13 cellular contexts compared by ENCODE assay signal in genomic region chr19:38135150-38135998, GRCh38.
A peak's percentile ranks its signal among the peaks of the same experiment; 100 is the strongest.
DNase-seq lines count a peak whose midpoint lies in the region; ATAC-seq, FAIRE-seq and TF ChIP-seq lines count a peak whose summit lies in the region.
"Had no signal": no experiment of that assay in that cellular context is flagged by ENCODE, and none has a peak within 500 bp of the region (broad histone marks: within the 10 kb centered on the region; RNA-seq: fewer than 3 reads in every experiment).

No MANE protein-coding gene starts in this region.

- no peaks in the 10 kb centered on the region for H3K9me1 ChIP-seq in K562 (ENCODE audit: control insufficient read depth, insufficient read depth, low read length)

- POLR2A ChIA-PET in K562 (lab: Yijun Ruan, JAX) (interaction anchor here (0.7 to 1.2 kb wide), 4 partner anchors 15 to 276 kb away, joined by 3 to 8 read pairs (median 4); no protein-coding TSS in a partner anchor), GM10248 (lab: Yijun Ruan, JAX) (no interaction called here)

- H3K4me2 ChIP-seq in K562 (ENCODE audit: insufficient read depth, low read length) = peak overlapping the region; percentile 24; the same call in 1 of the 2 replicates

- no TSS peak for BruUV-seq in K562 (replicated peaks; lab: Mats Ljungman, UMichigan)

- no peak for TF ChIP-seq POLR2A in K562 (conservative IDR thresholded peaks at IDR 0.05)
- TF ChIP-seq POLR2A in Peyer's patch (IDR thresholded peaks at IDR 0.05) = no peak

- no peak overlapping the region for H3K4me3 ChIP-seq in K562
- peak overlapping the region in 1 of 3 donors; percentile 35 for H3K4me3 ChIP-seq in skeletal muscle tissue (ENCODE audit: low read length in 3 of 3)
- no peak overlapping the region for H3K4me3 ChIP-seq in Peyer's patch
- H3K4me3 ChIP-seq: sigmoid colon had no signal

- H3K27ac ChIP-seq in K562 (ENCODE audit: extremely low read depth, low read depth, low read length) = no peak overlapping the region
- peak overlapping the region; percentile 49 for H3K27ac ChIP-seq in skeletal muscle tissue (ENCODE audit: low read depth, low read length)
- no peak overlapping the region for H3K27ac ChIP-seq in Peyer's patch
- H3K27ac ChIP-seq: sigmoid colon had no signal

- peak overlapping the region in 1 of 2 experiments; percentile 3; a peak in 2 of 4 replicates for H3K9ac ChIP-seq in K562 (ENCODE audit: insufficient read depth in 1 of 2, low read depth in 2 of 2, low read length in 2 of 2)
- peak overlapping the region; percentile 4 to 74 (median 40) for H3K9ac ChIP-seq in skeletal muscle tissue (ENCODE audit: low read depth in 1 of 3, low read length in 3 of 3)

- TF ChIP-seq CTCF in K562 (IDR thresholded peaks at IDR 0.05 in 2 of 3, conservative IDR thresholded peaks at IDR 0.05 in 1 of 3; ENCODE audit: insufficient read depth in 2 of 3, low read depth in 1 of 3, low read length in 3 of 3) (no peak), GM10248 (IDR thresholded peaks at IDR 0.05; ENCODE audit: control extremely low read depth, extremely low read depth, low read depth, missing control alignments) (no peak), Peyer's patch (IDR thresholded peaks at IDR 0.05) (no peak)

- H3K36me3 ChIP-seq in K562 (ENCODE audit: control insufficient read depth, insufficient read depth, low read length) = no peaks in the 10 kb centered on the region
- peaks cover 0 to 4% (median 2%) of the 10 kb centered on the region in 3 donors for H3K36me3 ChIP-seq in skeletal muscle tissue (ENCODE audit: control insufficient read depth in 3 of 3, insufficient read depth in 3 of 3, low read length in 3 of 3)
- H3K36me3 ChIP-seq in Peyer's patch = peaks cover 0 to 48% (median 0%) of the 10 kb centered on the region in 3 donors

- CTCF ChIA-PET in K562 (lab: Yijun Ruan, JAX; ENCODE audit: low intra/inter-chr PET ratio) (no interaction called here), GM10248 (lab: Yijun Ruan, JAX) (interaction anchor here (0.8 to 3.4 kb wide), 9 partner anchors 8 to 238 kb away, joined by 3 to 10 read pairs (median 4); no protein-coding TSS in a partner anchor)

- H3K9me3 ChIP-seq in K562 (replicated peaks; ENCODE audit: control insufficient read depth, insufficient read depth, low read depth, low read length) (no peaks in the 10 kb centered on the region), skeletal muscle tissue (ENCODE audit: control insufficient read depth in 3 of 3, low read length in 3 of 3) (no peaks in the 10 kb centered on the region), Peyer's patch (no peaks in the 10 kb centered on the region)
- H3K9me3 ChIP-seq: sigmoid colon had no signal

- peak; percentile 11 for FAIRE-seq in K562 (lab: Jason Lieb, UNC)
- FAIRE-seq: A204.1 had no signal

- WGBS in K562 (ENCODE audit: insufficient coverage, low coverage, missing lambda C conversion rate) = 30% methylated on average over 21 of the region's 21 CpGs

- H3K4me1 ChIP-seq in K562 (replicated peaks in 1 of 2; ENCODE audit: control insufficient read depth in 2 of 2, insufficient read depth in 2 of 2, low read length in 2 of 2) (peaks cover 15 to 23% of the 10 kb centered on the region in 2 experiments; a peak in 4 of 5 replicates), skeletal muscle tissue (ENCODE audit: control insufficient read depth in 3 of 3, insufficient read depth in 3 of 3, low read length in 3 of 3) (peaks cover 13 to 14% (median 13%) of the 10 kb centered on the region in 3 donors), Peyer's patch (no peaks in the 10 kb centered on the region)
- H3K4me1 ChIP-seq: sigmoid colon had no signal

- ATAC-seq in K562 (peak; percentile 8; the same call in 2 of the 3 replicates), GM21526 (IDR thresholded peaks at IDR 0.05; ENCODE audit: low FRiP score, unreplicated experiment) (no peak)
- ATAC-seq: T-cell had no signal

- no peak for TF ChIP-seq RAD21 in K562 (CRISPR knock-in tag; conservative IDR thresholded peaks at IDR 0.05 in 1 of 2, IDR thresholded peaks at IDR 0.05 in 1 of 2)

- no peak for TF ChIP-seq EP300 in K562 (IDR thresholded peaks at IDR 0.05; ENCODE audit: low read length)

- H3K27me3 ChIP-seq in K562 (ENCODE audit: control insufficient read depth in 2 of 2, insufficient read depth in 2 of 2, low read length in 2 of 2) (no peaks in the 10 kb centered on the region), skeletal muscle tissue (ENCODE audit: control insufficient read depth in 3 of 3, insufficient read depth in 3 of 3, low read length in 3 of 3) (no peaks in the 10 kb centered on the region), Peyer's patch (no peaks in the 10 kb centered on the region)
- H3K27me3 ChIP-seq: sigmoid colon had no signal

- DNase-seq in NCI-H2171 treated with DMSO at 0.1 percent for 48 hours (lab: John Stamatoyannopoulos, UW) (peak; percentile 9), NCI-H2171 (lab: John Stamatoyannopoulos, UW) (no peak), K562 (ENCODE audit: extremely low read depth in 1 of 4, low spot score in 3 of 4) (no peak), islet precursor cell (peak; percentile 51), GM10248 (ENCODE audit: extremely low spot score) (no peak), Peyer's patch (no peak)
- DNase-seq: activated CD4-positive, CD25-positive, alpha-beta regulatory T cell; NCI-H748 treated with DMSO at 0.1 percent for 48 hours; sigmoid colon had no signal

- no peaks in the 10 kb centered on the region for H3K79me2 ChIP-seq in K562 (ENCODE audit: control insufficient read depth, insufficient read depth, low read length)

- in situ Hi-C loops in K562 (cut with MboI) = no loop called here

- 0 out of 2 replicates have a peak overlapping the region, but pooled peaks have one; percentile 44 for H2AFZ ChIP-seq in K562 (ENCODE audit: low read depth, low read length)

- intact Hi-C loops in K562 (cut with micrococcal nuclease) = no loop called here

- H4K20me1 ChIP-seq in K562 (replicated peaks; ENCODE audit: control insufficient read depth, insufficient read depth, low read length) = no peaks in the 10 kb centered on the region

TF ChIP-seq in K562, 482 proteins besides CTCF, POLR2A, EP300 and RAD21:
- TF ChIP-seq ARID1B (IDR thresholded peaks at IDR 0.05) = no peak
- peak in 1 of 2 experiments; percentile 43; a peak in 1 of 4 replicates for TF ChIP-seq NRF1 (conservative IDR thresholded peaks at IDR 0.05 in 1 of 2, IDR thresholded peaks at IDR 0.05 in 1 of 2)
- no peak for TF ChIP-seq BMI1 (IDR thresholded peaks at IDR 0.05; ENCODE audit: low read length)
- no peak for TF ChIP-seq ZNF740 (CRISPR knock-in tag; IDR thresholded peaks at IDR 0.05)
- TF ChIP-seq ZNF740 (tag; IDR thresholded peaks at IDR 0.05) = no peak
- no peak for TF ChIP-seq MTA1 (IDR thresholded peaks at IDR 0.05; ENCODE audit: borderline replicate concordance)
- TF ChIP-seq CBFA2T3 (IDR thresholded peaks at IDR 0.05) = peak; percentile 28; the same call in 1 of the 2 replicates
- TF ChIP-seq MAZ (CRISPR knock-in tag; conservative IDR thresholded peaks at IDR 0.05 in 1 of 2, IDR thresholded peaks at IDR 0.05 in 1 of 2) = no peak
- no peak for TF ChIP-seq CREB1 (IDR thresholded peaks at IDR 0.05)
- no peak for TF ChIP-seq CREB1 (CRISPR knock-in tag; IDR thresholded peaks at IDR 0.05)

Comparison
In these comparisons a context has a peak if more than half of its experiments do, and no peak if none do; other contexts are left out.
1. DNase-seq: peak in NCI-H2171 treated with DMSO at 0.1 percent for 48 hours (single experiment) and islet precursor cell (single experiment); none in NCI-H2171 (single experiment), K562 (0 of 4), GM10248 (single experiment) and Peyer's patch (0 of 3).